Comparison of ENCODE assay signal across 9 cellular contexts in the genomic region with DNA sequence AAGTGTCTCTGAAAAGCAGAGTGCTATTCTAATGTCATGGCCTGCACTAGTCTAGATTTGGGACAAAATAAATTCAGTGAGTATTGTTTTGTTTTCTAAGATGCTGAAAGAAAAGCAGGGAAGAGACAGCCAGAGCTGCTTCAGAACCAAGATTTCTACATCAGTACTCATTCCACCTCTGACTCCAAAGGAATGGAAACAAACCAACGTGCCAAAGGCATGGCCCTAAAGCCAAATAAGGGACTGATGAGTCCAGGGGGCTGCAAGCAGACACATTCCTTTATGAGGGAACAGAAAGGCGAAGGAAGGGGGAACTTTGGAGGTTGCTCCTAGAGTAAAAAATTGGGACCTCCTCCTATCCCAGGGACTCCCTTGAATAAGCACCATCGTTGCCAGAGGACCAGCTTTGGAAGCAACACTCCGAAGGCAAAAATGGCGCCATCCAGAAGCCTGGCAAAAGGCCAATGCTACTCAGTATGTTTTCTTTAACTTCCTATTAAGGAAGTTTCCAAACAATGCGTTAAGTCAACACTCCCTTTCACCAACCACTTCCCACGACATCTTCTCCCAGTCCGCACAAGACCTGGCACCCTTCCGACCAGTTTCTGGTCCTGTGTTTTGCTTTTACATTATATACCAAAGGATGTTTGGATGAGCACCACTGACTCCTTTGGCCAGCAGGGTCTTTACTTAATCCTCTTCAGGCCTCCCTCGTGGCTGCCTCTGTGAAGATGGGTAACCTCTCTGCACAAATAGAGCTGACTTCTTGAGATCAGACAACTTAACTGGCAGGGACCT. TPM values are rescaled to one million over a fixed set of nuclear protein-coding genes. Genes with fewer than 3 reads are reported as not detected.
DNase-seq lines count a peak whose midpoint lies in the region; ATAC-seq and TF ChIP-seq lines count a peak whose summit lies in the region.
"Had no signal": no experiment of that assay in that cellular context is flagged by ENCODE, and none has a peak within 500 bp of the region (broad histone marks: within the 10 kb centered on the region; RNA-seq: fewer than 3 reads in every experiment).

No MANE protein-coding gene starts in this region.

- no peaks in the 10 kb centered on the region for H3K9me3 Mint-ChIP-seq in activated CD8-positive, alpha-beta T cell treated with anti-CD3 and anti-CD28 coated beads for 36 hours

- H3K9ac ChIP-seq in stomach smooth muscle (ENCODE audit: low read length in 2 of 2) (peak overlapping the region; percentile 6 to 52), PC-3 (ENCODE audit: low read length) (no peak overlapping the region)

- H3F3A ChIP-seq in PC-3 (ENCODE audit: low read length, unreplicated experiment): no peaks in the 10 kb centered on the region

- peak; percentile 4 for ATAC-seq in activated CD8-positive, alpha-beta T cell treated with anti-CD3 and anti-CD28 coated beads for 36 hours
- no peak for ATAC-seq in PC-3

- H3K27ac Mint-ChIP-seq in activated CD8-positive, alpha-beta T cell treated with anti-CD3 and anti-CD28 coated beads for 36 hours: peak overlapping the region; percentile 81

- H4K20me1 ChIP-seq in PC-3 (ENCODE audit: low read length): peaks cover 21% of the 10 kb centered on the region; the same call in 1 of the 2 replicates

- CTCF ChIA-PET in activated CD8-positive, alpha-beta T cell treated with anti-CD3 and anti-CD28 coated beads for 36 hours (lab: Charles Lee): interaction anchor here (0.9 kb wide), 1 partner anchor 18 kb away, joined by 3 read pairs; no protein-coding TSS in a partner anchor
- CTCF ChIA-PET in PC-3 (lab: Charles Lee): no interaction called here

- H3K27ac ChIP-seq in stomach smooth muscle (ENCODE audit: low read length) (peak overlapping the region; percentile 84), PC-3 (ENCODE audit: low read length) (no peak overlapping the region)

- H3K9me3 ChIP-seq in stomach smooth muscle (ENCODE audit: control insufficient read depth in 2 of 2, low read length in 2 of 2): no peaks in the 10 kb centered on the region
- no peaks in the 10 kb centered on the region for H3K9me3 ChIP-seq in PC-3 (ENCODE audit: low read length)

- H3K36me3 Mint-ChIP-seq in activated CD8-positive, alpha-beta T cell treated with anti-CD3 and anti-CD28 coated beads for 36 hours (ENCODE audit: low read depth): no peaks in the 10 kb centered on the region

- peaks cover 65% of the 10 kb centered on the region for H3K4me1 Mint-ChIP-seq in activated CD8-positive, alpha-beta T cell treated with anti-CD3 and anti-CD28 coated beads for 36 hours (ENCODE audit: low read depth)

- H3K4me3 Mint-ChIP-seq in activated CD8-positive, alpha-beta T cell treated with anti-CD3 and anti-CD28 coated beads for 36 hours: peak overlapping the region; percentile 0

- H3K27me3 ChIP-seq in stomach smooth muscle (ENCODE audit: control insufficient read depth in 1 of 2, insufficient read depth in 2 of 2, low read length in 2 of 2) (no peaks in the 10 kb centered on the region), PC-3 (ENCODE audit: low read length) (no peaks in the 10 kb centered on the region)

- peaks cover 92% of the 10 kb centered on the region for H3K4me1 ChIP-seq in stomach smooth muscle (ENCODE audit: control insufficient read depth, insufficient read depth, low read length)
- peaks cover 19% of the 10 kb centered on the region for H3K4me1 ChIP-seq in PC-3 (ENCODE audit: insufficient read depth, low read length)

- intact Hi-C loops in activated CD8-positive, alpha-beta T cell treated with anti-CD3 and anti-CD28 coated beads for 36 hours (cut with micrococcal nuclease): no loop called here
- intact Hi-C loops in PC-3 (cut with micrococcal nuclease): no loop called here

- no peak overlapping the region for H3K4me2 ChIP-seq in PC-3 (ENCODE audit: low read length)

- H3K4me3 ChIP-seq in fibroblast of mammary gland (ENCODE audit: control insufficient read depth, low read depth, low read length) (no peak overlapping the region), stomach smooth muscle (ENCODE audit: low read length in 2 of 2) (peak overlapping the region in 1 of 2 donors; percentile 49), PC-3 (ENCODE audit: low read length) (no peak overlapping the region)

- H2AFZ ChIP-seq in PC-3 (ENCODE audit: low read length): no peak overlapping the region

- peaks cover 0 to 5% of the 10 kb centered on the region in 2 donors for H3K36me3 ChIP-seq in stomach smooth muscle (ENCODE audit: control insufficient read depth in 2 of 2, insufficient read depth in 2 of 2, low read length in 2 of 2)
- H3K36me3 ChIP-seq in PC-3 (ENCODE audit: low read depth, low read length): peaks cover 36% of the 10 kb centered on the region

- no peaks in the 10 kb centered on the region for H3K9me2 ChIP-seq in PC-3 (replicated peaks; ENCODE audit: low read length)

- no peak for TF ChIP-seq CTCF in activated CD8-positive, alpha-beta T cell treated with anti-CD3 and anti-CD28 coated beads for 36 hours (IDR thresholded peaks at IDR 0.05)
- TF ChIP-seq CTCF in fibroblast of mammary gland (conservative IDR thresholded peaks at IDR 0.05; ENCODE audit: control insufficient read depth, insufficient read depth, low read depth, low read length) (no peak), PC-3 (conservative IDR thresholded peaks at IDR 0.05; ENCODE audit: low read depth, low read length) (no peak)

- peaks cover 100% of the 10 kb centered on the region for H3K79me2 ChIP-seq in PC-3 (ENCODE audit: low read length)

- POLR2A ChIA-PET in activated CD8-positive, alpha-beta T cell treated with anti-CD3 and anti-CD28 coated beads for 36 hours (lab: Charles Lee): interaction anchor here (1.0 kb wide), 1 partner anchor 53 kb away, joined by 3 read pairs; no protein-coding TSS in a partner anchor
- POLR2A ChIA-PET in PC-3 (lab: Charles Lee; ENCODE audit: unreplicated experiment): no interaction called here

- peak; percentile 68 for DNase-seq in activated effector memory CD4-positive, alpha-beta T cell treated with anti-CD3 and anti-CD28 coated beads, Interleukin-2, amount 50 U/mL, for 16 hours
- no peak for DNase-seq in activated effector memory CD4-positive, alpha-beta T cell treated with Interleukin-2 at 50 U/mL for 16 hours
- peak; percentile 25 for DNase-seq in activated CD8-positive, alpha-beta T cell treated with anti-CD3 and anti-CD28 coated beads for 36 hours
- DNase-seq in fibroblast of mammary gland (ENCODE audit: low read depth) (peak; percentile 40), PC-3 (no peak), OCI-M1 (lab: John Stamatoyannopoulos, UW) (no peak), RPMI8226 (no peak)
- DNase-seq: activated CD4-positive, CD25-positive, alpha-beta regulatory T cell had no signal

- no TSS peak for BruUV-seq in PC-3 (replicated peaks; lab: Mats Ljungman, UMichigan)

- H3K27me3 Mint-ChIP-seq in activated CD8-positive, alpha-beta T cell treated with anti-CD3 and anti-CD28 coated beads for 36 hours: no peaks in the 10 kb centered on the region

RNA-seq across cellular contexts. Expression of a gene that starts 31.6 kb away (rescaled TPM):
- 10 to 100 TPM; 12.3 to 12.9 TPM for total RNA-seq in activated CD8-positive, alpha-beta T cell treated with anti-CD3 and anti-CD28 coated beads for 36 hours
- 115 and 130 TPM in 2 replicates for total RNA-seq in PC-3 (2014; rRNA removed)

Comparison
In these comparisons a context has a peak if more than half of its experiments do, and no peak if none do; other contexts are left out.
1. DNase-seq: peak in activated effector memory CD4-positive, alpha-beta T cell treated with anti-CD3 and anti-CD28 coated beads, Interleukin-2, amount 50 U/mL, for 16 hours (single experiment), activated CD8-positive, alpha-beta T cell treated with anti-CD3 and anti-CD28 coated beads for 36 hours (single experiment) and fibroblast of mammary gland (single experiment); none in activated effector memory CD4-positive, alpha-beta T cell treated with Interleukin-2 at 50 U/mL for 16 hours (single experiment), PC-3 (single experiment), OCI-M1 (single experiment) and RPMI8226 (single experiment).